ENCODE assay signal across 8 cellular contexts in genomic region chr7:123494193-123494796, GRCh38. TPM values are rescaled to one million over a fixed set of nuclear protein-coding genes. Genes with fewer than 3 reads are reported as not detected.
DNase-seq lines count a peak whose midpoint lies in the region; ATAC-seq, FAIRE-seq and TF ChIP-seq lines count a peak whose summit lies in the region.

No MANE protein-coding gene starts in this region.

- H3K27me3 ChIP-seq in ascending aorta (no peaks in the 10 kb centered on the region), upper lobe of left lung (no peaks in the 10 kb centered on the region)

- no peak for DNase-seq in AG09309 (ENCODE audit: low read depth)
- DNase-seq in GM10266 (ENCODE audit: extremely low spot score) = peak; percentile 23
- DNase-seq in NCI-H524 treated with DMSO at 0.1 percent for 48 hours (lab: John Stamatoyannopoulos, UW) = peak; percentile 29
- DNase-seq in ascending aorta (ENCODE audit: low spot score in 2 of 2) = no peak
- no peak for DNase-seq in kidney
- DNase-seq in upper lobe of left lung = no peak
- no peak for DNase-seq in MV-4-11 (lab: John Stamatoyannopoulos, UW)

- H3K9ac ChIP-seq in kidney (ENCODE audit: low read length in 2 of 2) = no peak overlapping the region

- FAIRE-seq in kidney (lab: Jason Lieb, UNC) = peak; percentile 97

- no peak overlapping the region for H3K4me3 ChIP-seq in AG09309 (ENCODE audit: control insufficient read depth, low read depth, low read length)
- no peak overlapping the region for H3K4me3 ChIP-seq in ascending aorta
- H3K4me3 ChIP-seq in kidney (ENCODE audit: low read length in 2 of 2) = no peak overlapping the region
- no peak overlapping the region for H3K4me3 ChIP-seq in upper lobe of left lung

- peak; percentile 64 for TF ChIP-seq CTCF in AG09309 (IDR thresholded peaks at IDR 0.05; ENCODE audit: control insufficient read depth, insufficient read depth, low read depth, low read length, missing control alignments)
- TF ChIP-seq CTCF in GM10266 (IDR thresholded peaks at IDR 0.05; ENCODE audit: control insufficient read depth, insufficient read depth, low read depth, missing control alignments) = peak; percentile 62
- peak; percentile 18 to 77 (median 58) for TF ChIP-seq CTCF in ascending aorta (IDR thresholded peaks at IDR 0.05)
- TF ChIP-seq CTCF in kidney (IDR thresholded peaks at IDR 0.05; ENCODE audit: borderline replicate concordance, extremely low read depth, insufficient read depth) = peak; percentile 62
- TF ChIP-seq CTCF in upper lobe of left lung (IDR thresholded peaks at IDR 0.05) = peak; percentile 32 to 57 (median 51)

- TF ChIP-seq POLR2A in upper lobe of left lung (IDR thresholded peaks at IDR 0.05) = no peak

- no peak for TF ChIP-seq EP300 in upper lobe of left lung (IDR thresholded peaks at IDR 0.05)

- H3K36me3 ChIP-seq in ascending aorta (no peaks in the 10 kb centered on the region), kidney (ENCODE audit: control insufficient read depth in 1 of 2, insufficient read depth in 2 of 2, low read length in 2 of 2) (no peaks in the 10 kb centered on the region), upper lobe of left lung (no peaks in the 10 kb centered on the region)

- H3K4me1 ChIP-seq in ascending aorta (no peaks in the 10 kb centered on the region), kidney (ENCODE audit: control insufficient read depth in 1 of 2, insufficient read depth in 1 of 2, low read depth in 1 of 2, low read length in 2 of 2) (no peaks in the 10 kb centered on the region), upper lobe of left lung (peaks cover 0 to 6% (median 0%) of the 10 kb centered on the region in 4 donors)

- ATAC-seq in HG03064 (IDR thresholded peaks at IDR 0.05; ENCODE audit: low read depth, unreplicated experiment) (peak; percentile 54), upper lobe of left lung (ENCODE audit: low FRiP score in 2 of 2) (peak in 1 of 2 donors; percentile 72)

- WGBS in upper lobe of left lung, 2 donors = 6 to 9% methylated on average over 3 of the region's 3 CpGs

- intact Hi-C loops in ascending aorta (cut with DNase I) (loop anchor here (5.0 kb wide), 1 partner anchor 378 kb away; no protein-coding TSS in a partner anchor), kidney (cut with DNase I) (no loop called here)

- H3K27ac ChIP-seq in ascending aorta = no peak overlapping the region
- no peak overlapping the region for H3K27ac ChIP-seq in kidney (ENCODE audit: low read depth in 2 of 2, low read length in 2 of 2)
- no peak overlapping the region for H3K27ac ChIP-seq in upper lobe of left lung

- H3K9me3 ChIP-seq in ascending aorta = no peaks in the 10 kb centered on the region
- H3K9me3 ChIP-seq in kidney (ENCODE audit: control insufficient read depth in 1 of 2, low read length in 2 of 2) = no peaks in the 10 kb centered on the region
- no peaks in the 10 kb centered on the region for H3K9me3 ChIP-seq in upper lobe of left lung

RNA-seq across cellular contexts. Expression of gene IQUB, which starts 40.1 kb away (rescaled TPM):
- total RNA-seq in ascending aorta (not detected), kidney (6.9 TPM), upper lobe of left lung (10 to 100 TPM in 1 of 6 donors, 1 to 10 TPM in 3, under 1 TPM in 2; 0.66 to 19.7 (median 2.0) TPM)
- 1.8 TPM for polyA plus RNA-seq in kidney (ENCODE audit: insufficient read depth, low read depth, low replicate concordance)

Comparison
In these comparisons a context has a peak if more than half of its experiments do, and no peak if none do; other contexts are left out.
1. DNase-seq: peak in GM10266 (single experiment) and NCI-H524 treated with DMSO at 0.1 percent for 48 hours (single experiment); none in AG09309 (single experiment), ascending aorta (0 of 2), kidney (single experiment), upper lobe of left lung (0 of 2) and MV-4-11 (single experiment).
2. Peak in every context shown above with its lines, with median percentiles within 50 percentile points of each other: CTCF ChIP-seq.